Comparison of ENCODE assay signal across 20 cellular contexts in the genomic region with DNA sequence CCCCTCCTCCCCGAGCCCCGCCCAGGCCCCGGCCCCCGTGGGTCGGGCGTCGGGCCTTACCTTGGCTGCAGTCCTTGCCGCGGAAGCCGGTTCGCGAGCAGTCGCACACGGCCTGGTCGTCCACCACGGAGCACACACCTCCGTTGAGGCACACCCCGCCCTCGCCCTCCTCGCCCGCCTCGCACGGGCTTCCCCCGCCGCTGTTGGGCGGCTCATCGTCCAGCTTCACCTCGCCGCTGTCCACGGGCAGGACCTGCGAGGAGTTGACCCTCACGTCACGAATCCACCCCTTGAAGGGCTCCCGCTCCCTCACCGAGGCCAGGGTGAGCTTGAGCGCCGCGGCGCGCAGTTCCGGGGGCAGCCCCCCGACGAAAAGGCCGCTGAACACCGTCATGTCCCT. TPM values are rescaled to one million over a fixed set of nuclear protein-coding genes. Genes with fewer than 3 reads are reported as not detected.
A peak's percentile ranks its signal among the peaks of the same experiment; 100 is the strongest.
DNase-seq lines count a peak whose midpoint lies in the region; ATAC-seq and TF ChIP-seq lines count a peak whose summit lies in the region.
"Had no signal": no experiment of that assay in that cellular context is flagged by ENCODE, and none has a peak within 500 bp of the region (broad histone marks: within the 10 kb centered on the region; RNA-seq: fewer than 3 reads in every experiment).

No MANE protein-coding gene starts in this region.

- H3K27me3 ChIP-seq in lower lobe of right lung (ENCODE audit: low read depth) (peaks cover 3% of the 10 kb centered on the region), WERI-Rb-1 (ENCODE audit: insufficient read depth, low read depth, severe bottlenecking) (no peaks in the 10 kb centered on the region)
- H3K27me3 ChIP-seq: BLaER1 treated with 17β-estradiol and CSF1 and Interleukin-3, amounts not matched to agents 10 nM and 100 nM; MG63 had no signal

- no peaks in the 10 kb centered on the region for H3K4me1 Mint-ChIP-seq in stimulated activated memory B cell treated with anti-CD40 and anti-IgM and Interleukin-4, amounts not matched to agents 10 μg/mL and 1 μg/mL and 100 μg/mL, for 72 hours
- H3K4me1 Mint-ChIP-seq: CD8-positive, alpha-beta memory T cell; IgD-negative memory B cell had no signal

- H3K36me3 Mint-ChIP-seq in stimulated activated memory B cell treated with anti-CD40 and anti-IgM and Interleukin-4, amounts not matched to agents 10 μg/mL and 1 μg/mL and 100 μg/mL, for 72 hours, result no peaks in the 10 kb centered on the region
- H3K36me3 Mint-ChIP-seq: CD8-positive, alpha-beta memory T cell; IgD-negative memory B cell had no signal

- no peaks in the 10 kb centered on the region for H3K36me3 ChIP-seq in lower lobe of right lung
- H3K36me3 ChIP-seq in WERI-Rb-1, result peaks cover 13% of the 10 kb centered on the region
- H3K36me3 ChIP-seq: BLaER1 treated with 17β-estradiol and CSF1 and Interleukin-3, amounts not matched to agents 10 nM and 100 nM; MG63 had no signal

- no peak for TF ChIP-seq CTCF in GM10266 (IDR thresholded peaks at IDR 0.05; ENCODE audit: control insufficient read depth, insufficient read depth, low read depth, missing control alignments)
- no peak for TF ChIP-seq CTCF in lower lobe of right lung (IDR thresholded peaks at IDR 0.05)
- no peak for TF ChIP-seq CTCF in WERI-Rb-1 (IDR thresholded peaks at IDR 0.05; ENCODE audit: low read depth, low read length)

- H3K27ac Mint-ChIP-seq in stimulated activated memory B cell treated with anti-CD40 and anti-IgM and Interleukin-4, amounts not matched to agents 10 μg/mL and 1 μg/mL and 100 μg/mL, for 72 hours, result no peak overlapping the region
- H3K27ac Mint-ChIP-seq: CD8-positive, alpha-beta memory T cell; IgD-negative memory B cell had no signal

- no peaks in the 10 kb centered on the region for H3K9me3 ChIP-seq in lower lobe of right lung
- peaks cover 4% of the 10 kb centered on the region for H3K9me3 ChIP-seq in WERI-Rb-1 (ENCODE audit: severe bottlenecking)
- H3K9me3 ChIP-seq: MG63 had no signal

- H3K4me3 ChIP-seq in lower lobe of right lung, result no peak overlapping the region
- H3K4me3 ChIP-seq in WERI-Rb-1 (ENCODE audit: low read depth, low read length), result no peak overlapping the region
- H3K4me3 ChIP-seq: BLaER1 treated with 17β-estradiol and CSF1 and Interleukin-3, amounts not matched to agents 10 nM and 100 nM; GM23338; MG63 had no signal

- intact Hi-C loops in lower lobe of right lung (cut with DNase I), result no loop called here

- no peak overlapping the region for H3K27ac ChIP-seq in lower lobe of right lung
- H3K27ac ChIP-seq in WERI-Rb-1, result no peak overlapping the region
- H3K27ac ChIP-seq: RWPE1 had no signal

- peak; percentile 9 for DNase-seq in GM10266 (ENCODE audit: extremely low spot score)
- peak; percentile 70 for DNase-seq in NCI-H510A treated with DMSO at 0.1 percent for 48 hours (lab: John Stamatoyannopoulos, UW)
- peak; percentile 30 for DNase-seq in lower lobe of right lung
- DNase-seq in NCI-H774 (lab: John Stamatoyannopoulos, UW), result no peak
- no peak for DNase-seq in WERI-Rb-1
- DNase-seq: CD8-positive, alpha-beta memory T cell; Kasumi-1; MG63; NCI-H1092; NCI-H1436 treated with DMSO at 0.1 percent for 48 hours; NCI-H2029; PC-3 had no signal

- H3K27me3 Mint-ChIP-seq in stimulated activated memory B cell treated with anti-CD40 and anti-IgM and Interleukin-4, amounts not matched to agents 10 μg/mL and 1 μg/mL and 100 μg/mL, for 72 hours, result peaks cover 11% of the 10 kb centered on the region
- H3K27me3 Mint-ChIP-seq: CD8-positive, alpha-beta memory T cell had no signal

- no peak overlapping the region for H3K4me3 Mint-ChIP-seq in stimulated activated memory B cell treated with anti-CD40 and anti-IgM and Interleukin-4, amounts not matched to agents 10 μg/mL and 1 μg/mL and 100 μg/mL, for 72 hours
- H3K4me3 Mint-ChIP-seq: CD8-positive, alpha-beta memory T cell; GM23338; IgD-negative memory B cell had no signal

- no peaks in the 10 kb centered on the region for H3K4me1 ChIP-seq in lower lobe of right lung

- H3K9me3 Mint-ChIP-seq in stimulated activated memory B cell treated with anti-CD40 and anti-IgM and Interleukin-4, amounts not matched to agents 10 μg/mL and 1 μg/mL and 100 μg/mL, for 72 hours, result peaks cover 9% of the 10 kb centered on the region

- ATAC-seq in lower lobe of right lung (peak in 1 of 2 donors; percentile 29), GM18498 (IDR thresholded peaks at IDR 0.05; ENCODE audit: unreplicated experiment) (no peak)
- peak; percentile 29 for ATAC-seq in stimulated activated memory B cell treated with anti-CD40 and anti-IgM and Interleukin-4, amounts not matched to agents 10 μg/mL and 1 μg/mL and 100 μg/mL, for 72 hours
- ATAC-seq: GM23338, HCT116, PC-3 had no signal

RNA-seq across cellular contexts. Expression of gene NRXN1, which starts 4.5 kb away (rescaled TPM):
- 1.2 TPM for total RNA-seq in lower lobe of right lung
- total RNA-seq: CD8-positive, alpha-beta memory T cell; NCI-H460; PC-3 had no signal

Comparison
In these comparisons a context has a peak if more than half of its experiments do, and no peak if none do; other contexts are left out.
1. DNase-seq: peak in GM10266 (single experiment), NCI-H510A treated with DMSO at 0.1 percent for 48 hours (single experiment) and lower lobe of right lung (single experiment); none in NCI-H774 (single experiment) and WERI-Rb-1 (single experiment).